3 cellular contexts compared by ENCODE assay signal in genomic region chr2:160038662-160039061, GRCh38. TPM values are rescaled to one million over a fixed set of nuclear protein-coding genes. Genes with fewer than 3 reads are reported as not detected.
"Had no signal": no experiment of that assay in that cellular context is flagged by ENCODE, and none has a peak within 500 bp of the region (broad histone marks: within the 10 kb centered on the region; RNA-seq: fewer than 3 reads in every experiment).

No MANE protein-coding gene starts in this region.

RNA-seq across cellular contexts. Expression of gene PLA2R1, which starts 23.8 kb away (rescaled TPM):
- total RNA-seq: OCI-LY7, SJCRH30, SK-MEL-5 had no signal
